ENCODE assay signal across 13 cellular contexts in genomic region chr10:69438531-69439349, GRCh38. TPM values are rescaled to one million over a fixed set of nuclear protein-coding genes. Genes with fewer than 3 reads are reported as not detected.
DNase-seq lines count a peak whose midpoint lies in the region; ATAC-seq and TF ChIP-seq lines count a peak whose summit lies in the region.
"Had no signal": no experiment of that assay in that cellular context is flagged by ENCODE, and none has a peak within 500 bp of the region (broad histone marks: within the 10 kb centered on the region; RNA-seq: fewer than 3 reads in every experiment).

No MANE protein-coding gene starts in this region.

- intact Hi-C loops in OCI-LY7 (cut with micrococcal nuclease; ENCODE audit: unreplicated experiment) = no loop called here

- H3K9me2 ChIP-seq in OCI-LY7 (ENCODE audit: insufficient read depth, low read length) = no peaks in the 10 kb centered on the region

- H3K4me1 ChIP-seq in OCI-LY7 (ENCODE audit: insufficient read depth, low read length, poor library complexity, severe bottlenecking) = no peaks in the 10 kb centered on the region

- DNase-seq in astrocyte of the spinal cord (ENCODE audit: low read depth, low spot score) = peak; percentile 4
- DNase-seq in left lobe of liver (ENCODE audit: low spot score) = no peak
- DNase-seq in NCI-H748 treated with DMSO at 0.1 percent for 48 hours (lab: John Stamatoyannopoulos, UW) = no peak
- no peak for DNase-seq in OCI-LY7 (ENCODE audit: low spot score)
- no peak for DNase-seq in RPMI8226
- no peak for DNase-seq in ureter (ENCODE audit: low spot score)
- DNase-seq: activated naive CD4-positive, alpha-beta T cell; NCI-H526 treated with DMSO at 0.1 percent for 48 hours had no signal

- no peak overlapping the region for H2AFZ ChIP-seq in OCI-LY7 (ENCODE audit: low read length)

- H3K4me2 ChIP-seq in OCI-LY7 (ENCODE audit: low read length) = no peak overlapping the region

- no peaks in the 10 kb centered on the region for H3K79me2 ChIP-seq in OCI-LY7 (ENCODE audit: insufficient read depth, low read depth, low read length)

- H3K9me3 ChIP-seq in OCI-LY7 (ENCODE audit: low read length) = no peaks in the 10 kb centered on the region
- H3K9me3 ChIP-seq: thoracic aorta had no signal

- BruUV-seq in OCI-LY7 (replicated peaks; lab: Mats Ljungman, UMichigan) = no TSS peak

- H4K20me1 ChIP-seq in OCI-LY7 (ENCODE audit: insufficient read depth, low read length) = no peaks in the 10 kb centered on the region

- TF ChIP-seq RAD21 in Ishikawa (IDR thresholded peaks at IDR 0.05; ENCODE audit: low read depth) = no peak

- no peak overlapping the region for H3K4me3 ChIP-seq in astrocyte of the spinal cord (ENCODE audit: low read depth, low read length)
- no peak overlapping the region for H3K4me3 ChIP-seq in OCI-LY7 (ENCODE audit: low read depth, low read length, poor library complexity, severe bottlenecking)
- H3K4me3 ChIP-seq: thoracic aorta had no signal

- no peaks in the 10 kb centered on the region for H3K36me3 ChIP-seq in OCI-LY7 (ENCODE audit: insufficient read depth, low read length)
- H3K36me3 ChIP-seq: thoracic aorta had no signal

- no peak for TF ChIP-seq EP300 in Ishikawa (IDR thresholded peaks at IDR 0.05; ENCODE audit: borderline replicate concordance)

- peak overlapping the region; percentile 63 for H3K27ac ChIP-seq in 22Rv1
- no peak overlapping the region for H3K27ac ChIP-seq in OCI-LY7 (ENCODE audit: low read depth, low read length, poor library complexity, severe bottlenecking)
- H3K27ac ChIP-seq: thoracic aorta had no signal

- POLR2A ChIA-PET in OCI-LY7 (lab: Charles Lee) = no interaction called here

- TF ChIP-seq CTCF in 22Rv1 (IDR thresholded peaks at IDR 0.05) = no peak
- no peak for TF ChIP-seq CTCF in astrocyte of the spinal cord (IDR thresholded peaks at IDR 0.05; ENCODE audit: low read depth, low read length)
- no peak for TF ChIP-seq CTCF in OCI-LY7 (conservative IDR thresholded peaks at IDR 0.05; ENCODE audit: low read length)

- in situ Hi-C loops in astrocyte of the spinal cord (cut with HindIII; ENCODE audit: low sequenced_read_pairs) = no loop called here

- CTCF ChIA-PET in OCI-LY7 (lab: Charles Lee; ENCODE audit: unreplicated experiment) = no interaction called here

- peak; percentile 51 for ATAC-seq in left lobe of liver

TF ChIP-seq in Ishikawa, 13 proteins besides CTCF, POLR2A, EP300 and RAD21:
- TF ChIP-seq ZBTB7A (IDR thresholded peaks at IDR 0.05; ENCODE audit: low read depth) (no peak), TAF1 (IDR thresholded peaks at IDR 0.05; ENCODE audit: low read depth) (0 out of 2 replicates have a peak, but pooled peaks have one; percentile 36)

RNA-seq across cellular contexts. Expression of gene TSPAN15, which starts 12.5 kb away (rescaled TPM):
- total RNA-seq in left lobe of liver (3.8 TPM), OCI-LY7 (2022) (3.1 and 4.0 TPM in 2 replicates), ureter (156 TPM)
- total RNA-seq in OCI-LY7 (2014; rRNA removed; shearing (Covaris generic)) = 1.9 and 2.4 TPM in 2 replicates

RNA-seq across cellular contexts. Expression of gene TACR2, which starts 22.0 kb away (rescaled TPM):
- total RNA-seq in left lobe of liver (not detected), OCI-LY7 (2022) (not detected in 2 replicates), ureter (5.6 TPM)
- total RNA-seq in OCI-LY7 (2014; rRNA removed; shearing (Covaris generic)) = not detected in 2 replicates
- total RNA-seq: B cell, mononuclear cell had no signal

Comparison
In these comparisons a context has a peak if more than half of its experiments do, and no peak if none do; other contexts are left out.
1. RNA of gene TSPAN15, which starts 12.5 kb away (total RNA-seq): 156 TPM in ureter (single experiment); 3.8 TPM in left lobe of liver (single experiment) and 1.9 to 4.0 TPM in OCI-LY7; every median in the first group is over 10 times any median in the second.